Comparison of ENCODE assay signal across 8 cellular contexts in the genomic region with DNA sequence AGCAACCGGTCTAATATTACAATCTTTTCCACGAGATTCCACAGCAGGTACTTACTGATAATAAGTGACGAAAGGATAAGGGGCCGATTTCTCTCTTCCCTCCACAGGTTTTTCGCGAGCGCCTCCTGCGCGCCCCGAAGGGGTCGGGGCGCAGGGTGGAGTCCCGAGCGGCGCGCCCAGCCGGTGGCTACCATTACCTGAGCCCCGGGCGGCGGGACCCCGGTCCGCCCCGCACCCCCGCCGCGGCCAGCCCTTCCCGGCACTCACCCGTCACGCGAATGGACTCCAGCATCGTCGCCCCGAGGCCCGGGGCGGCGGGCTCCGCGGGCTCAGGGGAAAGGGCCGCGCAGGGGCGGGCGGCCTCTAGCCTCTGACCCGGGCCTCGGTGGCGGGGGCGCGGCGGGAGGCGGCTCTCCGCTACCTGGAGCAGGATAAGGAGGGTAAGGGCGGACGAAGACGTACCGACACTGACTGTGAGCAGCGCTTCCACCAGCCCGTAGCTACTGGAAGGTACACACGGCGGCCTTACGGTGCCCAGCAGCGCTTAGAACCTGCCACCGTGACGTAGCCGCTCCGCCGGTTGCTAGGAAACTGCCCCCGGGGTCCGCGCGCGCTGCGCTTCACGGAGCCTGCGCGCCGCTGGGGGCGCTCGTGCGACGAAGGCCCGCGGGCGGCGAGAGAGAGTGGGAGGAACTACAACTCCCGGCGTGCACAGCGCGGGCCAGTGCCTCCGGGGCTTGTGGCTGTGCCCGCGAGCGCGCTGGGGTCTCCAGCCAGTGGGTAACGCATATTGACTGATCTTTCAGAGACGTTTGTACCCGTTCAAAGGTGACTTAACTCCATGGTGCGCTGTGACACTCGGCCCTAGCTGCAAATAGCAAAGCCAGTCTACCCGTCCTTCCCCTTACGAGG. TPM values are rescaled to one million over a fixed set of nuclear protein-coding genes. Genes with fewer than 3 reads are reported as not detected.
DNase-seq lines count a peak whose midpoint lies in the region; ATAC-seq, FAIRE-seq and TF ChIP-seq lines count a peak whose summit lies in the region.

No MANE protein-coding gene starts in this region.

- H3K27me3 Mint-ChIP-seq in endothelial cell (ENCODE audit: unreplicated experiment), result peaks cover 5% of the 10 kb centered on the region

- peak overlapping the region; percentile 34 for H3K27ac ChIP-seq in mesodermal cell (ENCODE audit: low read depth, low read length, severe bottlenecking)

- H3K36me3 ChIP-seq in mesodermal cell (ENCODE audit: control insufficient read depth, insufficient read depth, low read length), result no peaks in the 10 kb centered on the region

- no peaks in the 10 kb centered on the region for H3K9me3 ChIP-seq in mesodermal cell (ENCODE audit: control insufficient read depth, low read length)

- peak overlapping the region; percentile 92 for H3K4me3 Mint-ChIP-seq in endothelial cell (ENCODE audit: unreplicated experiment)

- ATAC-seq in GM21390 (IDR thresholded peaks at IDR 0.05; ENCODE audit: unreplicated experiment), result peak; percentile 99

- FAIRE-seq in HTR-8/SVneo (lab: Jason Lieb, UNC), result peak; percentile 86

- H3K9me3 Mint-ChIP-seq in endothelial cell (ENCODE audit: unreplicated experiment), result no peaks in the 10 kb centered on the region

- H3K27ac Mint-ChIP-seq in endothelial cell (ENCODE audit: unreplicated experiment), result peak overlapping the region; percentile 78

- peak overlapping the region; percentile 68 for H3K4me3 ChIP-seq in mesodermal cell (ENCODE audit: extremely low read depth, insufficient read depth, low read length, poor library complexity, severe bottlenecking)

- DNase-seq in COLO829 (ENCODE audit: low spot score), result peak; percentile 95
- DNase-seq in HTR-8/SVneo (ENCODE audit: insufficient read length, low spot score), result peak; percentile 93
- DNase-seq in NOMO-1 treated with DMSO at 0.1 percent for 48 hours (lab: John Stamatoyannopoulos, UW; ENCODE audit: unreplicated experiment), result peak; percentile 83
- DNase-seq in activated CD8-positive, alpha-beta memory T cell treated with anti-CD3 and anti-CD28 coated beads, Interleukin-2, amount 50 U/mL, for 24 hours (ENCODE audit: extremely low read depth), result peak; percentile 65
- peak; percentile 95 for DNase-seq in endothelial cell (ENCODE audit: low spot score)
- peak; percentile 85 for DNase-seq in stimulated activated CD8-positive, alpha-beta memory T cell treated with anti-CD3 and anti-CD28 coated beads, Interleukin-15, amount 100 ng/mL, for 1 hour (ENCODE audit: low read depth)

- TF ChIP-seq CTCF in endothelial cell (IDR thresholded peaks at IDR 0.05; ENCODE audit: unreplicated experiment), result peak; percentile 80

- 2% methylated on average over 50 to 76 of the region's 99 CpGs for WGBS in mesodermal cell (ENCODE audit: insufficient coverage in 2 of 2), 2 experiments

- no peaks in the 10 kb centered on the region for H3K4me1 ChIP-seq in mesodermal cell (ENCODE audit: control insufficient read depth, insufficient read depth, low read length, poor library complexity, severe bottlenecking)

- H3K4me1 Mint-ChIP-seq in endothelial cell (ENCODE audit: unreplicated experiment), result no peaks in the 10 kb centered on the region

- no peaks in the 10 kb centered on the region for H3K36me3 Mint-ChIP-seq in endothelial cell (ENCODE audit: low read depth, unreplicated experiment)

RNA-seq across cellular contexts. Expression of a gene that starts 22.8 kb away (rescaled TPM):
- 17.8 TPM for total RNA-seq in endothelial cell (ENCODE audit: unreplicated experiment)
- 72.4 TPM for polyA plus RNA-seq in mesodermal cell (2013, experiment 1 of 2)
- 82.9 TPM for polyA plus RNA-seq in mesodermal cell (2013, experiment 2 of 2)

Comparison
In these comparisons a context has a peak if more than half of its experiments do, and no peak if none do; other contexts are left out.
1. Peak in every context shown above with its lines: DNase-seq, ATAC-seq, H3K4me3 ChIP-seq and H3K27ac ChIP-seq.